Comparison of ENCODE assay signal across 22 cellular contexts in the genomic region with DNA sequence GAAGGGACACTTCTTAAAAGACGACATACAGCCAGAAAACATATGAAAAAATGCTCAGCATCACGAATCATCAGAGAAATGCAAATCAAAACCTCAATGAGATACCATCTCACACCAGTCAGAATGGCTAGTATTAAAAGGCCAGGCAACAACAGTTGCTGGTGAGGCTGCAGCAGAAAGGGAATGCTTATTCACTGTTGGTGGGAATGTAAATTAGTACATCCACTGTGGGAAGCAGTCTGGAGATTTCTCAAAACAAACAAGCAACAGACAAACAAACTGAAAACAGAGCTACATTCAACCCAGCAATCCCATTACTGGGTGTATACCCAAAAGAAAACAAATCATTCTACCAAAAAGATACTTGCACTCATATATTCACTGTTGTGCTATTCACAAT.
"Had no signal": no experiment of that assay in that cellular context is flagged by ENCODE, and none has a peak within 500 bp of the region (broad histone marks: within the 10 kb centered on the region; RNA-seq: fewer than 3 reads in every experiment).

No MANE protein-coding gene starts in this region.

- H3K4me1 ChIP-seq: foreskin keratinocyte, left ventricle myocardium inferior, lower lobe of right lung, psoas muscle, right lobe of liver, spleen, testis, tibial nerve, upper lobe of right lung, vagina had no signal

- H3K4me3 ChIP-seq: dorsolateral prefrontal cortex, left ventricle myocardium inferior, lower lobe of right lung, psoas muscle, right lobe of liver, spleen, testis, tibial nerve, upper lobe of right lung, vagina had no signal

- H3K36me3 ChIP-seq: left ventricle myocardium inferior, lower lobe of right lung, right lobe of liver, spleen, upper lobe of right lung, vagina had no signal

- ATAC-seq: foreskin keratinocyte; left cardiac atrium; lower lobe of right lung; psoas muscle; right lobe of liver; stimulated activated naive B cell treated with anti-CD40 and anti-IgM and Interleukin-4, amounts not matched to agents 10 μg/mL and 1 μg/mL and 100 μg/mL, for 72 hours; stimulated activated naive CD8-positive, alpha-beta T cell treated with anti-CD3 and anti-CD28 coated beads, Interleukin-15, amount 100 ng/mL, for 72 hours; upper lobe of right lung had no signal

- DNase-seq: cortex of kidney; dorsolateral prefrontal cortex; effector CD8-positive, alpha-beta T cell; immature natural killer cell; kidney; left cardiac atrium; left ventricle myocardium inferior; lower lobe of right lung; naive B cell; psoas muscle; retina; right lobe of liver; spleen; stimulated activated CD4-positive, alpha-beta T cell treated with anti-CD3 and anti-CD28 coated beads, Interleukin-2, amount 100 ng/mL, for 24 hours; stimulated activated CD4-positive, alpha-beta T cell treated with anti-CD3 and anti-CD28 coated beads, Interleukin-4, amount 100 ng/mL, for 4 hours; stimulated activated naive B cell treated with anti-CD40 and anti-IgM and Interleukin-4, amounts not matched to agents 10 μg/mL and 1 μg/mL and 100 μg/mL, for 72 hours; stimulated activated naive CD8-positive, alpha-beta T cell treated with anti-CD3 and anti-CD28 coated beads, Interleukin-15, amount 100 ng/mL, for 72 hours; testis; upper lobe of right lung had no signal

- H3K9me3 ChIP-seq: lower lobe of right lung, psoas muscle, right lobe of liver, spleen, testis, upper lobe of right lung, vagina had no signal

- H3K27me3 ChIP-seq: foreskin keratinocyte, right lobe of liver, spleen, testis, tibial nerve, upper lobe of right lung, vagina had no signal
